ENCODE assay signal across 9 cellular contexts in genomic region chr3:52892625-52893311, GRCh38. TPM values are rescaled to one million over a fixed set of nuclear protein-coding genes. Genes with fewer than 3 reads are reported as not detected.
DNase-seq lines count a peak whose midpoint lies in the region; ATAC-seq and TF ChIP-seq lines count a peak whose summit lies in the region.
"Had no signal": no experiment of that assay in that cellular context is flagged by ENCODE, and none has a peak within 500 bp of the region (broad histone marks: within the 10 kb centered on the region; RNA-seq: fewer than 3 reads in every experiment).

No MANE protein-coding gene starts in this region.

- H3K36me3 ChIP-seq in mammary epithelial cell (ENCODE audit: insufficient read depth, low read length) (no peaks in the 10 kb centered on the region), upper lobe of right lung (no peaks in the 10 kb centered on the region), Caco-2 (ENCODE audit: control insufficient read depth, insufficient read depth, low read length) (no peaks in the 10 kb centered on the region), PC-9 (ENCODE audit: low read depth) (no peaks in the 10 kb centered on the region)

- H3K4me3 ChIP-seq in mammary epithelial cell (replicated peaks in 1 of 3; ENCODE audit: insufficient read depth in 1 of 3, low read depth in 2 of 3, low read length in 3 of 3): no peak overlapping the region
- H3K4me3 ChIP-seq in upper lobe of right lung: peak overlapping the region; percentile 29
- no peak overlapping the region for H3K4me3 ChIP-seq in Caco-2 (ENCODE audit: low read depth, low read length)
- no peak overlapping the region for H3K4me3 ChIP-seq in PC-9

- H3K27me3 ChIP-seq in mammary epithelial cell (ENCODE audit: insufficient read depth, low read length): no peaks in the 10 kb centered on the region
- no peaks in the 10 kb centered on the region for H3K27me3 ChIP-seq in upper lobe of right lung
- no peaks in the 10 kb centered on the region for H3K27me3 ChIP-seq in Caco-2 (replicated peaks; ENCODE audit: control insufficient read depth, insufficient read depth, low read length)
- H3K27me3 ChIP-seq in PC-9 (ENCODE audit: insufficient read depth, low read depth): no peaks in the 10 kb centered on the region

- H3K79me2 ChIP-seq in mammary epithelial cell (ENCODE audit: insufficient read depth, low read length): peaks cover 76% of the 10 kb centered on the region
- no peaks in the 10 kb centered on the region; the same call in 1 of the 2 replicates for H3K79me2 ChIP-seq in PC-9 (ENCODE audit: low read depth)

- POLR2A ChIA-PET in MCF 10A (lab: Yijun Ruan, JAX): interaction anchor here (0.6 to 1.0 kb wide), 2 partner anchors 35 to 122 kb away, joined by 5 read pairs; partner anchors contain the start of gene NEK4
- POLR2A ChIA-PET in Caco-2 (lab: Charles Lee): interaction anchor here (0.6 kb wide), 1 partner anchor 714 kb away, joined by 6 read pairs; no protein-coding TSS in a partner anchor
- POLR2A ChIA-PET in PC-9 (lab: Charles Lee; ENCODE audit: unreplicated experiment): no interaction called here

- peaks cover 13% of the 10 kb centered on the region for H3K4me1 ChIP-seq in mammary epithelial cell (ENCODE audit: insufficient read depth, low read length)
- peaks cover 67% of the 10 kb centered on the region for H3K4me1 ChIP-seq in upper lobe of right lung
- 0 out of 2 replicates have a peak, but pooled peaks cover 4% of the 10 kb centered on the region for H3K4me1 ChIP-seq in Caco-2
- H3K4me1 ChIP-seq in PC-9 (replicated peaks; ENCODE audit: insufficient read depth): 0 out of 2 replicates have a peak, but pooled peaks cover 1% of the 10 kb centered on the region

- H3K4me2 ChIP-seq in mammary epithelial cell (ENCODE audit: insufficient read depth, low read depth, low read length) (no peak overlapping the region), PC-9 (no peak overlapping the region)
- H3K4me2 ChIP-seq: KMS-11 had no signal

- H3K9me3 ChIP-seq in mammary epithelial cell (replicated peaks; ENCODE audit: insufficient read depth, low read length) (no peaks in the 10 kb centered on the region), upper lobe of right lung (no peaks in the 10 kb centered on the region), Caco-2 (no peaks in the 10 kb centered on the region), PC-9 (ENCODE audit: insufficient read depth, low read depth) (no peaks in the 10 kb centered on the region)

- H3K9me3 Mint-ChIP-seq in MCF 10A (ENCODE audit: unreplicated experiment) (no peaks in the 10 kb centered on the region), Caco-2 (ENCODE audit: unreplicated experiment) (no peaks in the 10 kb centered on the region)

- ATAC-seq in upper lobe of right lung (no peak), GM19452 (IDR thresholded peaks at IDR 0.05; ENCODE audit: unreplicated experiment) (no peak)

- no peaks in the 10 kb centered on the region for H3K9me2 ChIP-seq in PC-9 (ENCODE audit: insufficient read depth)

- no peaks in the 10 kb centered on the region for H4K20me1 ChIP-seq in mammary epithelial cell (ENCODE audit: insufficient read depth, low read length)
- H4K20me1 ChIP-seq in PC-9 (ENCODE audit: insufficient read depth): no peaks in the 10 kb centered on the region

- H3K27ac Mint-ChIP-seq in MCF 10A (ENCODE audit: low read depth, unreplicated experiment) (peak overlapping the region; percentile 51), Caco-2 (ENCODE audit: unreplicated experiment) (no peak overlapping the region)

- CTCF ChIA-PET in MCF 10A (lab: Yijun Ruan, JAX) (interaction anchor here (0.6 to 1.3 kb wide), 4 partner anchors 35 to 165 kb away, joined by 3 to 5 read pairs (median 3); no protein-coding TSS in a partner anchor), mammary epithelial cell (lab: Charles Lee; ENCODE audit: low non-redundant PET) (interaction anchor here (0.5 kb wide), 1 partner anchor 47 kb away, joined by 3 read pairs; no protein-coding TSS in a partner anchor), Caco-2 (lab: Charles Lee) (interaction anchor here (0.6 kb wide), 1 partner anchor 99 kb away, joined by 4 read pairs; no protein-coding TSS in a partner anchor), PC-9 (lab: Charles Lee) (interaction anchor here (0.6 kb wide), 1 partner anchor 15 kb away, joined by 10 read pairs; no protein-coding TSS in a partner anchor)

- BruUV-seq in MCF 10A (replicated peaks; lab: Mats Ljungman, UMichigan) (no TSS peak), mammary epithelial cell (replicated peaks; lab: Mats Ljungman, UMichigan) (no TSS peak), Caco-2 (replicated peaks; lab: Mats Ljungman, UMichigan) (no TSS peak), PC-9 (replicated peaks; lab: Mats Ljungman, UMichigan) (no TSS peak)

- H3K4me3 Mint-ChIP-seq in MCF 10A (ENCODE audit: unreplicated experiment) (no peak overlapping the region), Caco-2 (ENCODE audit: unreplicated experiment) (no peak overlapping the region)

- dilution Hi-C loops in mammary epithelial cell (cut with HindIII; ENCODE audit: low sequenced_read_pairs): loop anchor here (5.0 kb wide), 1 partner anchor 55 kb away; the partner anchor contains the start of gene MUSTN1

- H3K27ac ChIP-seq in mammary epithelial cell (ENCODE audit: insufficient read depth, low read depth, low read length) (no peak overlapping the region), upper lobe of right lung (peak overlapping the region; percentile 38), PC-9 (no peak overlapping the region)
- H3K27ac ChIP-seq: KMS-11 had no signal

- H3K36me3 Mint-ChIP-seq in MCF 10A (ENCODE audit: insufficient read depth, unreplicated experiment) (peaks cover 4% of the 10 kb centered on the region), Caco-2 (ENCODE audit: insufficient read depth, unreplicated experiment) (peaks cover 7% of the 10 kb centered on the region)

- TF ChIP-seq CTCF in MCF 10A (IDR thresholded peaks at IDR 0.05; ENCODE audit: unreplicated experiment) (no peak), mammary epithelial cell (conservative IDR thresholded peaks at IDR 0.05 in 1 of 2, IDR thresholded peaks at IDR 0.05 in 1 of 2; ENCODE audit: extremely low read depth in 1 of 2, insufficient read depth in 1 of 2, low read depth in 1 of 2, low read length in 2 of 2) (no peak), upper lobe of right lung (IDR thresholded peaks at IDR 0.05) (no peak), Caco-2 (IDR thresholded peaks at IDR 0.05; ENCODE audit: insufficient read depth in 1 of 2, low read depth in 1 of 2, low read length in 1 of 2, severe bottlenecking in 1 of 2, unreplicated experiment in 1 of 2) (no peak), PC-9 (conservative IDR thresholded peaks at IDR 0.05) (no peak)

- no peaks in the 10 kb centered on the region for H3F3A ChIP-seq in PC-9 (ENCODE audit: insufficient read depth, low read depth)

- in situ Hi-C loops in mammary epithelial cell (cut with MboI; ENCODE audit: low sequenced_read_pairs in 2 of 2): no loop called here

- H3K27me3 Mint-ChIP-seq in MCF 10A (ENCODE audit: insufficient read depth, unreplicated experiment) (no peaks in the 10 kb centered on the region), Caco-2 (ENCODE audit: insufficient read depth, unreplicated experiment) (no peaks in the 10 kb centered on the region)

- H3K4me1 Mint-ChIP-seq in MCF 10A (ENCODE audit: insufficient read depth, unreplicated experiment) (peaks cover 24% of the 10 kb centered on the region), Caco-2 (ENCODE audit: low read depth, unreplicated experiment) (peaks cover 15% of the 10 kb centered on the region)

- no peak for DNase-seq in MCF 10A (ENCODE audit: unreplicated experiment)
- DNase-seq in mammary epithelial cell: no peak
- DNase-seq in activated T-cell treated with anti-CD3 and anti-CD28 coated beads, Interleukin-2, amount 50 U/mL, for 1 hour: peak; percentile 25
- peak; percentile 22 for DNase-seq in islet precursor cell
- DNase-seq in upper lobe of right lung: no peak
- DNase-seq in Caco-2: no peak
- no peak for DNase-seq in PC-9

- H3K9ac ChIP-seq in mammary epithelial cell (ENCODE audit: insufficient read depth, low read length): no peak overlapping the region
- H3K9ac ChIP-seq: KMS-11 had no signal

- H2AFZ ChIP-seq in mammary epithelial cell (ENCODE audit: low read depth, low read length): no peak overlapping the region
- H2AFZ ChIP-seq in PC-9: no peak overlapping the region

- WGBS in mammary epithelial cell (ENCODE audit: low coverage, missing lambda C conversion rate): 87% methylated on average over 8 of the region's 8 CpGs

- intact Hi-C loops in MCF 10A (cut with micrococcal nuclease) (no loop called here), mammary epithelial cell (cut with micrococcal nuclease) (no loop called here), upper lobe of right lung (cut with DNase I) (no loop called here), Caco-2 (cut with micrococcal nuclease; ENCODE audit: unreplicated experiment) (loop anchor here (5.0 kb wide), 1 partner anchor 40 kb away; no protein-coding TSS in a partner anchor), PC-9 (cut with micrococcal nuclease; ENCODE audit: unreplicated experiment) (no loop called here)

RNA-seq across cellular contexts. Expression of gene STIMATE, which starts 4.6 kb away (rescaled TPM):
- total RNA-seq in MCF 10A (2022) (12.0 and 12.9 TPM in 2 replicates), mammary epithelial cell (10 to 100 TPM; 14.7 to 20.9 TPM), upper lobe of right lung (34.7 TPM), Caco-2 (2022) (13.5 and 13.9 TPM in 2 replicates), PC-9 (2021) (16.8 and 19.7 TPM in 2 replicates)
- polyA plus RNA-seq in mammary epithelial cell: 12.1 TPM
- polyA minus RNA-seq in mammary epithelial cell: 19.7 TPM

RNA-seq across cellular contexts. Expression of gene MUSTN1, which starts 57.9 kb away (rescaled TPM):
- total RNA-seq in MCF 10A (2022): 2.3 TPM in 1 of 2 replicates, not detected in the other
- not detected for total RNA-seq in mammary epithelial cell
- 0.18 TPM for polyA plus RNA-seq in mammary epithelial cell
- polyA minus RNA-seq in mammary epithelial cell: not detected
- total RNA-seq in upper lobe of right lung: 5.4 TPM
- total RNA-seq in Caco-2 (2022): 1.8 TPM in 1 of 2 replicates, not detected in the other
- total RNA-seq in PC-9 (2021): 1.8 TPM in 1 of 2 replicates, not detected in the other

Comparison
In these comparisons a context has a peak if more than half of its experiments do, and no peak if none do; other contexts are left out.
1. DNase-seq: peak in activated T-cell treated with anti-CD3 and anti-CD28 coated beads, Interleukin-2, amount 50 U/mL, for 1 hour (single experiment) and islet precursor cell (single experiment); none in MCF 10A (single experiment), mammary epithelial cell (single experiment), upper lobe of right lung (single experiment), Caco-2 (0 of 2) and PC-9 (0 of 2).